Comparison of ENCODE assay signal across 7 cellular contexts in genomic region chr16:63361032-63361624, GRCh38.
DNase-seq lines count a peak whose midpoint lies in the region; ATAC-seq and TF ChIP-seq lines count a peak whose summit lies in the region.

No MANE protein-coding gene starts in this region.

- 0% methylated on average over 1 of the region's 1 CpG for WGBS in smooth muscle cell (ENCODE audit: low lambda C conversion rate)

- no peak overlapping the region for H2AFZ ChIP-seq in smooth muscle cell (ENCODE audit: low read depth)

- no peak overlapping the region for H3K4me2 ChIP-seq in smooth muscle cell

- TF ChIP-seq CTCF in LNCAP (IDR thresholded peaks at IDR 0.05) = peak; percentile 83
- TF ChIP-seq CTCF in smooth muscle cell (IDR thresholded peaks at IDR 0.05; ENCODE audit: borderline replicate concordance, insufficient read depth, poor library complexity, severe bottlenecking) = peak; percentile 92

- H3K9ac ChIP-seq in smooth muscle cell (ENCODE audit: low read depth) = no peak overlapping the region

- ATAC-seq in GM21825 (IDR thresholded peaks at IDR 0.05; ENCODE audit: unreplicated experiment) = peak; percentile 86

- H3K27ac ChIP-seq in smooth muscle cell (ENCODE audit: low read depth) = no peak overlapping the region

- H4K20me1 ChIP-seq in smooth muscle cell (ENCODE audit: low read depth) = no peaks in the 10 kb centered on the region

- no peak overlapping the region for H3K4me3 ChIP-seq in smooth muscle cell

- no peaks in the 10 kb centered on the region for H3F3A ChIP-seq in smooth muscle cell (ENCODE audit: low read depth)

- H3K9me3 ChIP-seq in smooth muscle cell (replicated peaks; ENCODE audit: low read depth) = no peaks in the 10 kb centered on the region

- no peaks in the 10 kb centered on the region for H3K79me2 ChIP-seq in smooth muscle cell (ENCODE audit: low read depth)

- H3K36me3 ChIP-seq in smooth muscle cell (ENCODE audit: low read depth) = no peaks in the 10 kb centered on the region

- no peaks in the 10 kb centered on the region for H3K27me3 ChIP-seq in smooth muscle cell (ENCODE audit: low read depth)

- peak; percentile 17 for DNase-seq in GM04504 (ENCODE audit: low read depth)
- peak; percentile 24 for DNase-seq in SKM-1 treated with dmso at 0.1 percent for 144 hours (lab: John Stamatoyannopoulos, UW; ENCODE audit: unreplicated experiment)
- DNase-seq in germinal center (ENCODE audit: low spot score) = peak; percentile 12
- DNase-seq in smooth muscle cell (lab: John Stamatoyannopoulos, UW; ENCODE audit: unreplicated experiment) = no peak
- DNase-seq in stimulated activated CD4-positive, alpha-beta T cell treated with anti-CD3 and anti-CD28 coated beads, Interleukin-2, amount 100 ng/mL, for 48 hours = no peak

- H3K4me1 ChIP-seq in smooth muscle cell (ENCODE audit: low read depth) = no peaks in the 10 kb centered on the region

Comparison
In these comparisons a context has a peak if more than half of its experiments do, and no peak if none do; other contexts are left out.
1. DNase-seq: peak in GM04504 (single experiment), SKM-1 treated with dmso at 0.1 percent for 144 hours (single experiment) and germinal center (single experiment); none in smooth muscle cell (single experiment) and stimulated activated CD4-positive, alpha-beta T cell treated with anti-CD3 and anti-CD28 coated beads, Interleukin-2, amount 100 ng/mL, for 48 hours (0 of 2).